1 cellular context compared by ENCODE assay signal in genomic region chr10:29131952-29132820, GRCh38.
A peak's percentile ranks its signal among the peaks of the same experiment; 100 is the strongest.
TF ChIP-seq lines count a peak whose summit lies in the region.

No MANE protein-coding gene starts in this region.

TF ChIP-seq in K562, 482 proteins besides CTCF, POLR2A, EP300 and RAD21 (continued from another document):
- TF ChIP-seq TSHZ1 (CRISPR knock-in tag; IDR thresholded peaks at IDR 0.05) (no peak), U2AF1 (optimal IDR thresholded peaks at IDR 0.05; ENCODE audit: low read depth, low read length) (no peak), GATAD2B (IDR thresholded peaks at IDR 0.05; ENCODE audit: borderline replicate concordance) (0 out of 2 replicates have a peak, but pooled peaks have one; percentile 35), CBX3 (IDR thresholded peaks at IDR 0.05; ENCODE audit: borderline replicate concordance in 1 of 2, low read length in 2 of 2) (no peak; a peak in 1 of 3 replicates), ARNT (IDR thresholded peaks at IDR 0.05) (0 out of 4 replicates have a peak, but pooled peaks of 1 of the 2 experiments have one; percentile 71), MTA2 (IDR thresholded peaks at IDR 0.05; ENCODE audit: low read depth) (peak; percentile 86)
